ENCODE assay signal across 7 cellular contexts in genomic region chr2:121096611-121097010, GRCh38.
"Had no signal": no experiment of that assay in that cellular context is flagged by ENCODE, and none has a peak within 500 bp of the region (broad histone marks: within the 10 kb centered on the region; RNA-seq: fewer than 3 reads in every experiment).

No MANE protein-coding gene starts in this region.

- H3K36me3 ChIP-seq: HAP-1 had no signal

- ATAC-seq: HCT116 had no signal

- H3K36me3 Mint-ChIP-seq: IgD-negative memory B cell had no signal

- DNase-seq: GM23248, GOT3, HFFc6 had no signal

- H3K4me1 ChIP-seq: HAP-1 had no signal

- H2AFZ ChIP-seq: GM23248 had no signal

- H3K9me3 ChIP-seq: HAP-1 had no signal

- H3K4me3 Mint-ChIP-seq: HFFc6, IgD-negative memory B cell had no signal

- H3K4me3 ChIP-seq: GM23248, HAP-1 had no signal

- H3K9ac ChIP-seq: GM23248 had no signal

- H3K9me3 Mint-ChIP-seq: HFFc6 had no signal

- H3K27ac ChIP-seq: GM23248, HL-60 had no signal

- H3K27ac Mint-ChIP-seq: HFFc6, IgD-negative memory B cell had no signal
